Comparison of ENCODE assay signal across 22 cellular contexts in genomic region chrX:21004835-21005234, GRCh38.
DNase-seq lines count a peak whose midpoint lies in the region; ATAC-seq and TF ChIP-seq lines count a peak whose summit lies in the region.
"Had no signal": no experiment of that assay in that cellular context is flagged by ENCODE, and none has a peak within 500 bp of the region (broad histone marks: within the 10 kb centered on the region; RNA-seq: fewer than 3 reads in every experiment).

No MANE protein-coding gene starts in this region.

- H2BK15ac ChIP-seq in mesenchymal stem cell (ENCODE audit: low read depth, poor library complexity, severe bottlenecking), result no peak overlapping the region

- no peak overlapping the region for H3K18ac ChIP-seq in mesenchymal stem cell (ENCODE audit: low read depth in 1 of 2, low read length in 2 of 2)

- no peaks in the 10 kb centered on the region for H3K4me1 ChIP-seq in mesenchymal stem cell (ENCODE audit: control insufficient read depth, insufficient read depth, low read depth, low read length)
- H3K4me1 ChIP-seq in mucosa of descending colon (ENCODE audit: low read depth), result no peaks in the 10 kb centered on the region
- H3K4me1 ChIP-seq: esophagus squamous epithelium, heart left ventricle, psoas muscle had no signal

- H4K91ac ChIP-seq in mesenchymal stem cell (ENCODE audit: low read length), result no peak overlapping the region

- H3K14ac ChIP-seq in mesenchymal stem cell (ENCODE audit: low read length in 2 of 2), result no peak overlapping the region

- H3K4ac ChIP-seq in mesenchymal stem cell (ENCODE audit: low read depth in 1 of 2, low read length in 2 of 2), result no peak overlapping the region

- no peak for TF ChIP-seq CTCF in choroid plexus epithelial cell (conservative IDR thresholded peaks at IDR 0.05; ENCODE audit: low read depth, low read length)
- no peak for TF ChIP-seq CTCF in mucosa of descending colon (IDR thresholded peaks at IDR 0.05)

- H3K4me3 ChIP-seq in choroid plexus epithelial cell (ENCODE audit: low read depth, low read length) (no peak overlapping the region), mesenchymal stem cell (ENCODE audit: insufficient read depth in 1 of 2, low read depth in 1 of 2, low read length in 2 of 2) (no peak overlapping the region), mucosa of descending colon (no peak overlapping the region)
- H3K4me3 ChIP-seq: esophagus squamous epithelium, heart left ventricle, psoas muscle had no signal

- H3K9ac ChIP-seq in mesenchymal stem cell (ENCODE audit: low read length), result peak overlapping the region; percentile 21

- H3K79me1 ChIP-seq in mesenchymal stem cell (replicated peaks; ENCODE audit: low read length, poor library complexity, severe bottlenecking), result no peaks in the 10 kb centered on the region

- H3K23ac ChIP-seq in mesenchymal stem cell (ENCODE audit: low read length in 2 of 2), result no peak overlapping the region

- no peaks in the 10 kb centered on the region for H3K27me3 ChIP-seq in mesenchymal stem cell (ENCODE audit: control insufficient read depth in 1 of 2, insufficient read depth in 1 of 2, low read length in 2 of 2)
- H3K27me3 ChIP-seq: esophagus squamous epithelium, heart left ventricle had no signal

- H3K36me3 ChIP-seq in mesenchymal stem cell (ENCODE audit: control insufficient read depth in 1 of 2, insufficient read depth in 2 of 2, low read depth in 1 of 2, low read length in 2 of 2) (no peaks in the 10 kb centered on the region), mucosa of descending colon (ENCODE audit: low read depth) (no peaks in the 10 kb centered on the region)
- H3K36me3 ChIP-seq: esophagus squamous epithelium, heart left ventricle had no signal

- no peak overlapping the region for H2AFZ ChIP-seq in mesenchymal stem cell (ENCODE audit: low read depth, low read length)

- ATAC-seq in GM21576 (IDR thresholded peaks at IDR 0.05; ENCODE audit: unreplicated experiment) (no peak), mucosa of descending colon (no peak)
- ATAC-seq: activated T-cell treated with anti-CD3 and anti-CD28 coated beads, Interleukin-2, amount 50 U/mL, for 4 hours; heart left ventricle; left ventricle myocardium superior; psoas muscle; Right ventricle myocardium inferior; stimulated activated naive CD8-positive, alpha-beta T cell treated with anti-CD3 and anti-CD28 coated beads, Interleukin-15, amount 100 ng/mL, for 72 hours had no signal

- no peak overlapping the region for H2BK120ac ChIP-seq in mesenchymal stem cell (ENCODE audit: low read depth, low read length)

- intact Hi-C loops in mucosa of descending colon (cut with DNase I, micrococcal nuclease), result no loop called here

- H2AK5ac ChIP-seq in mesenchymal stem cell (ENCODE audit: low read length, severe bottlenecking), result no peak overlapping the region

- no peak overlapping the region for H2BK5ac ChIP-seq in mesenchymal stem cell (ENCODE audit: low read depth, low read length, poor library complexity, severe bottlenecking)

- H3K9me3 ChIP-seq in mesenchymal stem cell (ENCODE audit: control insufficient read depth, low read length), result no peaks in the 10 kb centered on the region
- H3K9me3 ChIP-seq in mucosa of descending colon, result no peaks in the 10 kb centered on the region
- H3K9me3 ChIP-seq: esophagus squamous epithelium, heart left ventricle, psoas muscle had no signal

- no peak overlapping the region for H3K27ac ChIP-seq in mesenchymal stem cell (ENCODE audit: low read length, poor library complexity, severe bottlenecking)
- H3K27ac ChIP-seq: esophagus squamous epithelium, heart left ventricle, psoas muscle had no signal

- no peak overlapping the region for H4K8ac ChIP-seq in mesenchymal stem cell (ENCODE audit: low read length)

- no peak overlapping the region for H3K4me2 ChIP-seq in mesenchymal stem cell (ENCODE audit: low read length, poor library complexity, severe bottlenecking)

- no peak overlapping the region for H2BK12ac ChIP-seq in mesenchymal stem cell (ENCODE audit: low read length in 2 of 2)

- WGBS in mesenchymal stem cell, result 42% methylated on average over 2 of the region's 2 CpGs

- DNase-seq in EL, result peak; percentile 19
- DNase-seq in NCI-H2227 treated with DMSO at 0.1 percent for 48 hours (lab: John Stamatoyannopoulos, UW), result peak; percentile 57
- peak; percentile 2 for DNase-seq in choroid plexus epithelial cell (ENCODE audit: low read depth)
- peak; percentile 3 for DNase-seq in mesenchymal stem cell
- no peak for DNase-seq in NCI-H128 (lab: John Stamatoyannopoulos, UW; ENCODE audit: unreplicated experiment)
- no peak for DNase-seq in mucosa of descending colon
- no peak for DNase-seq in stimulated activated CD4-positive, alpha-beta T cell treated with anti-CD3 and anti-CD28 coated beads, Interleukin-2, amount 100 ng/mL, for 48 hours
- DNase-seq: activated CD8-positive, alpha-beta memory T cell treated with anti-CD3 and anti-CD28 coated beads for 24 hours; activated naive CD4-positive, alpha-beta T cell treated with anti-CD3 and anti-CD28 coated beads for 36 hours; activated T-cell treated with anti-CD3 and anti-CD28 coated beads, Interleukin-2, amount 50 U/mL, for 4 hours; anterior cingulate cortex; effector memory CD4-positive, alpha-beta T cell; esophagus squamous epithelium; heart left ventricle; left ventricle myocardium superior; NCI-H2029; NCI-H510A; psoas muscle; stimulated activated CD4-positive, alpha-beta T cell treated with anti-CD3 and anti-CD28 coated beads, Interleukin-4, amount 100 ng/mL, for 4 hours; stimulated activated naive CD8-positive, alpha-beta T cell treated with anti-CD3 and anti-CD28 coated beads, Interleukin-15, amount 100 ng/mL, for 72 hours had no signal

Comparison
In these comparisons a context has a peak if more than half of its experiments do, and no peak if none do; other contexts are left out.
1. DNase-seq: peak in EL (single experiment), NCI-H2227 treated with DMSO at 0.1 percent for 48 hours (single experiment), choroid plexus epithelial cell (single experiment) and mesenchymal stem cell (single experiment); none in NCI-H128 (single experiment), mucosa of descending colon (0 of 3) and stimulated activated CD4-positive, alpha-beta T cell treated with anti-CD3 and anti-CD28 coated beads, Interleukin-2, amount 100 ng/mL, for 48 hours (0 of 2).